Comparison of ENCODE assay signal across 1 cellular context in the genomic region with DNA sequence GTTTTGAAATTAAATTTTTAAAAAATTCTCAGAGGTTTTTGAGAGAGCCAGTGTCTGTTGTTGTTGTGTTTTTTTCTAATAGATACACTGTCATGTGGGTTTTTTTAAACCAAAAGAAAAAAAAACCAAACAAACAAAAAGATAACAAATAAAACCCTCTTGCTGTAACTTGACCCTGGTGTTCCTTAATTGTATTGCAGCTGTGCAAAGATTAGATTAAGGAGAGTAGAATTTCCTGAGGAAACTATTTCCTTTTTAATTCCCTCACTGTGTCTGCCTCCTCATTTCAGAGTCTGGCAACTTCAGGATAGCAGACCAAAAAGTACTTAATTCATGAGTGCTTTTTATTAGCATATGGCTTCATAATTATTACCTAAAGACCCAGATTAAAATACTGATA.
TF ChIP-seq lines count a peak whose summit lies in the region.

No MANE protein-coding gene starts in this region.

TF ChIP-seq in HepG2, 621 proteins besides CTCF, POLR2A, EP300 and RAD21 (continued from another document):
- no peak for TF ChIP-seq PRDM4 (CRISPR knock-in tag; IDR thresholded peaks at IDR 0.05; ENCODE audit: borderline replicate concordance)
- no peak for TF ChIP-seq ZNF207 (IDR thresholded peaks at IDR 0.05; ENCODE audit: borderline replicate concordance)
- TF ChIP-seq HNF1B (CRISPR knock-in tag; IDR thresholded peaks at IDR 0.05), result no peak
- no peak for TF ChIP-seq NRL (CRISPR knock-in tag; IDR thresholded peaks at IDR 0.05; ENCODE audit: borderline replicate concordance)
- no peak for TF ChIP-seq DR1 (CRISPR knock-in tag; IDR thresholded peaks at IDR 0.05)
- TF ChIP-seq PCBP2 (optimal IDR thresholded peaks at IDR 0.05; ENCODE audit: low read depth, low read length, poor library complexity, severe bottlenecking), result no peak
- no peak for TF ChIP-seq ZNF784 (CRISPR knock-in tag; IDR thresholded peaks at IDR 0.05; ENCODE audit: borderline replicate concordance)
- TF ChIP-seq, protein P1, sequence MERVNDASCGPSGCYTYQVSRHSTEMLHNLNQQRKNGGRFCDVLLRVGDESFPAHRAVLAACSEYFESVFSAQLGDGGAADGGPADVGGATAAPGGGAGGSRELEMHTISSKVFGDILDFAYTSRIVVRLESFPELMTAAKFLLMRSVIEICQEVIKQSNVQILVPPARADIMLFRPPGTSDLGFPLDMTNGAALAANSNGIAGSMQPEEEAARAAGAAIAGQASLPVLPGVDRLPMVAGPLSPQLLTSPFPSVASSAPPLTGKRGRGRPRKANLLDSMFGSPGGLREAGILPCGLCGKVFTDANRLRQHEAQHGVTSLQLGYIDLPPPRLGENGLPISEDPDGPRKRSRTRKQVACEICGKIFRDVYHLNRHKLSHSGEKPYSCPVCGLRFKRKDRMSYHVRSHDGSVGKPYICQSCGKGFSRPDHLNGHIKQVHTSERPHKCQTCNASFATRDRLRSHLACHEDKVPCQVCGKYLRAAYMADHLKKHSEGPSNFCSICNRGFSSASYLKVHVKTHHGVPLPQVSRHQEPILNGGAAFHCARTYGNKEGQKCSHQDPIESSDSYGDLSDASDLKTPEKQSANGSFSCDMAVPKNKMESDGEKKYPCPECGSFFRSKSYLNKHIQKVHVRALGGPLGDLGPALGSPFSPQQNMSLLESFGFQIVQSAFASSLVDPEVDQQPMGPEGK (CRISPR knock-in tag; IDR thresholded peaks at IDR 0.05), result no peak
TF ChIP-seq in HepG2: peak in this region for 0.
